In the genomic region with DNA sequence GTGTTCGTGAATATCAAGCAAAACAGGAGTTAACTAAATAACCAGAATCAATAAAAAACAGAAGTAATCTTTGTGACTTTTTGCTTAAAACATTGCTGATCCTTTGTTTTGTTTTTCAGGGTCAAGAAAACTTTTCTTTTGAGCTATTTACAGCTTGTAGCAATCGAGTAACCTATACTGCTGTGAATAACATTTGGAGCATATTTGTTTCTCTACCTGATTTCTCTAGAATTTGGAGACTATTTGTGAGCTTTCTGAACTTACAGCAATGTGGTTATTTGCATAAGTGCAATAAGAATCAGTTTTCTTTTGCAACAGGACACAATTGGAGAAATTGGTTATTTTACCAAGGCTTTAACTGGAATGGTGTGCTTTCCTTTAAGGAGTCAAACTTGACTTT, we compare ENCODE assay signal across 26 cellular contexts.
"Had no signal": no experiment of that assay in that cellular context is flagged by ENCODE, and none has a peak within 500 bp of the region (broad histone marks: within the 10 kb centered on the region; RNA-seq: fewer than 3 reads in every experiment).

No MANE protein-coding gene starts in this region.

- H3K4me3 ChIP-seq: ovary, psoas muscle, right lobe of liver, sigmoid colon, stomach, thoracic aorta, thyroid gland, upper lobe of left lung, vagina had no signal

- H3K9ac ChIP-seq: parathyroid adenoma had no signal

- H2AFZ ChIP-seq: parathyroid adenoma had no signal

- H3K9me3 ChIP-seq: psoas muscle, thyroid gland, vagina had no signal

- H3K27ac ChIP-seq: ovary, parathyroid adenoma, psoas muscle, right lobe of liver, sigmoid colon, stomach, thoracic aorta, thyroid gland, tibial nerve, upper lobe of left lung, vagina had no signal

- FAIRE-seq: small intestine, urothelium cell line had no signal

- H3K36me3 ChIP-seq: ovary, right lobe of liver, sigmoid colon, stomach, thoracic aorta, thyroid gland, tibial nerve, upper lobe of left lung, vagina had no signal

- DNase-seq: nephron progenitor cell; occipital lobe; ovary; posterior cingulate gyrus; psoas muscle; right cardiac atrium; right lobe of liver; sigmoid colon; small intestine; stimulated activated CD4-positive, alpha-beta T cell treated with anti-CD3 and anti-CD28 coated beads, Interleukin-15, amount 100 ng/mL, for 24 hours; stimulated activated CD4-positive, alpha-beta T cell treated with anti-CD3 and anti-CD28 coated beads, Interleukin-2, amount 100 ng/mL, for 24 hours; stimulated activated CD4-positive, alpha-beta T cell treated with anti-CD3 and anti-CD28 coated beads, Interleukin-2, amount 100 ng/mL, for 48 hours; stimulated activated CD4-positive, alpha-beta T cell treated with anti-CD3 and anti-CD28 coated beads, Interleukin-4, amount 100 ng/mL, for 24 hours; stimulated activated naive B cell treated with anti-CD40 and anti-IgM and Interleukin-4, amounts not matched to agents 10 μg/mL and 1 μg/mL and 100 μg/mL, for 72 hours; stimulated activated naive CD4-positive, alpha-beta T cell treated with Interleukin-2 at 50 U/mL for 16 hours; stomach; thyroid gland; trophoblast cell; upper lobe of left lung had no signal

- H3K27me3 ChIP-seq: ovary, right lobe of liver, sigmoid colon, stomach, thyroid gland, tibial nerve, upper lobe of left lung, vagina had no signal

- H3K79me2 ChIP-seq: parathyroid adenoma had no signal

- ATAC-seq: natural killer cell treated with Interleukin-12 subunit alpha and Interleukin-12 subunit beta and Interleukin-15 and Interleukin-18, amount 100 ng/mL, for 72 hours; psoas muscle; right cardiac atrium; right lobe of liver; stimulated activated effector memory CD8-positive, alpha-beta T cell treated with anti-CD3 and anti-CD28 coated beads, Interleukin-12 subunit alpha, Interleukin-12 subunit beta, amount 100 ng/mL, for 72 hours; stimulated activated naive B cell treated with anti-CD40 and anti-IgM and Interleukin-4, amounts not matched to agents 10 μg/mL and 1 μg/mL and 100 μg/mL, for 72 hours had no signal

- H3K4me1 ChIP-seq: parathyroid adenoma, psoas muscle, right lobe of liver, sigmoid colon, stomach, thyroid gland, tibial nerve, upper lobe of left lung, vagina had no signal
